1 cellular context compared by ENCODE assay signal in genomic region chr10:996031-996430, GRCh38.
TF ChIP-seq lines count a peak whose summit lies in the region.

No MANE protein-coding gene starts in this region.

TF ChIP-seq in HepG2, 621 proteins besides CTCF, POLR2A, EP300 and RAD21:
- TF ChIP-seq NFE2 (CRISPR knock-in tag; IDR thresholded peaks at IDR 0.05) = no peak
- TF ChIP-seq SP140L (CRISPR knock-in tag; IDR thresholded peaks at IDR 0.05; ENCODE audit: borderline replicate concordance) = no peak
- TF ChIP-seq RXRA (CRISPR knock-in tag; IDR thresholded peaks at IDR 0.05) = no peak
- TF ChIP-seq MLLT10 (CRISPR knock-in tag; IDR thresholded peaks at IDR 0.05) = no peak
- TF ChIP-seq PLRG1 (conservative IDR thresholded peaks at IDR 0.05) = no peak
- TF ChIP-seq DMTF1 (CRISPR knock-in tag; IDR thresholded peaks at IDR 0.05) = no peak
- no peak for TF ChIP-seq ZNF703 (CRISPR knock-in tag; IDR thresholded peaks at IDR 0.05; ENCODE audit: borderline replicate concordance)
- no peak for TF ChIP-seq ZNF574 (CRISPR knock-in tag; IDR thresholded peaks at IDR 0.05)
- no peak for TF ChIP-seq ZNF350 (CRISPR knock-in tag; IDR thresholded peaks at IDR 0.05; ENCODE audit: borderline replicate concordance, low read depth)
- no peak for TF ChIP-seq ZNF644 (CRISPR knock-in tag; IDR thresholded peaks at IDR 0.05; ENCODE audit: low read depth)
- TF ChIP-seq HES4 (CRISPR knock-in tag; IDR thresholded peaks at IDR 0.05; ENCODE audit: borderline replicate concordance) = no peak
- TF ChIP-seq CREM (IDR thresholded peaks at IDR 0.05) = no peak
- TF ChIP-seq CREM (CRISPR knock-in tag; IDR thresholded peaks at IDR 0.05) = no peak
TF ChIP-seq in HepG2: peak in this region for 0.
